18 cellular contexts compared by ENCODE assay signal in the genomic region with DNA sequence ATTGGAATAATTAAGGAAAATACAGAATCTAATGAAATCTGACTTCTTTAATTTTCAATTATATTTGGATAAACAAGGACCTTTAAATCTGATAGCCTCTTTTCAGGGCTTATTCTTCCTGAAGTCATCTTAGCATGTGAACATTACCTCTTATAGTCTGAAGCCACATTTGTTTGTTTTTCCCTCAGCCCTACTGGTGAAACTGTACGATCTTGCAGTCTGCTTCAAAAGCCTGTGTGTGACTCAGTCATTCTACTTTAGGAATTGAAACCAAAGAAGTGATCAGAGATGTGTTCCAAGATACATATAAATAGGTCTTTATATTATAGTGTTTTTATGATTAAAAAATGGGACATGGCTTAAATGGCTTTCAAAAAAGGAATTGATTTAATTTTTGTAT.
DNase-seq lines count a peak whose midpoint lies in the region; ATAC-seq, FAIRE-seq and TF ChIP-seq lines count a peak whose summit lies in the region.
"Had no signal": no experiment of that assay in that cellular context is flagged by ENCODE, and none has a peak within 500 bp of the region (broad histone marks: within the 10 kb centered on the region; RNA-seq: fewer than 3 reads in every experiment).

No MANE protein-coding gene starts in this region.

- TF ChIP-seq CTCF in MCF 10A (IDR thresholded peaks at IDR 0.05; ENCODE audit: unreplicated experiment) (no peak), breast epithelium (IDR thresholded peaks at IDR 0.05) (no peak), astrocyte (IDR thresholded peaks at IDR 0.05; ENCODE audit: insufficient read depth, low read depth, low read length) (no peak), foreskin fibroblast (IDR thresholded peaks at IDR 0.05; ENCODE audit: low read depth, low read length) (no peak), Calu3 (IDR thresholded peaks at IDR 0.05; ENCODE audit: unreplicated experiment) (no peak), neural progenitor cell (IDR thresholded peaks at IDR 0.05) (no peak)

- TF ChIP-seq POLR2A in breast epithelium (IDR thresholded peaks at IDR 0.05) = no peak

- no peak overlapping the region for H3K27ac ChIP-seq in breast epithelium
- H3K27ac ChIP-seq in astrocyte (ENCODE audit: low read depth, low read length) = no peak overlapping the region
- H3K27ac ChIP-seq in neural progenitor cell = no peak overlapping the region
- H3K27ac ChIP-seq: right lobe of liver had no signal

- H3K4me2 ChIP-seq in astrocyte (ENCODE audit: low read length) (no peak overlapping the region), neural progenitor cell (no peak overlapping the region)

- BruUV-seq in MCF 10A (replicated peaks; lab: Mats Ljungman, UMichigan) (no TSS peak), Calu3 (replicated peaks; lab: Mats Ljungman, UMichigan) (no TSS peak)

- H3K4me3 Mint-ChIP-seq in MCF 10A (ENCODE audit: unreplicated experiment) (no peak overlapping the region), astrocyte (ENCODE audit: unreplicated experiment) (no peak overlapping the region), Calu3 (ENCODE audit: low read depth, unreplicated experiment) (no peak overlapping the region), neural progenitor cell (no peak overlapping the region)
- H3K4me3 Mint-ChIP-seq: activated naive CD8-positive, alpha-beta T cell; stimulated activated naive CD8-positive, alpha-beta T cell treated with anti-CD3 and anti-CD28 coated beads, Interleukin-15, Interleukin-2, amounts not matched to agents 100 ng/mL and 50 ng/mL, for 24 hours; T-helper 2 cell treated with Interferon-gamma antibody and Interleukin-4, amounts not matched to agents 5 μg/mL and 100 μg/mL, for 36 hours had no signal

- H3K4me1 Mint-ChIP-seq in MCF 10A (ENCODE audit: insufficient read depth, unreplicated experiment) (no peaks in the 10 kb centered on the region), astrocyte (ENCODE audit: low read depth, unreplicated experiment) (peaks cover 11% of the 10 kb centered on the region), Calu3 (ENCODE audit: low read depth, unreplicated experiment) (no peaks in the 10 kb centered on the region), neural progenitor cell (peaks cover 2% of the 10 kb centered on the region)

- CTCF ChIA-PET in MCF 10A (lab: Yijun Ruan, JAX) = interaction anchor here (3.6 kb wide), 1 partner anchor 243 kb away, joined by 36 read pairs; no protein-coding TSS in a partner anchor
- CTCF ChIA-PET in Calu3 (lab: Charles Lee) = no interaction called here

- H2AFZ ChIP-seq in astrocyte (ENCODE audit: low read depth, low read length) = no peak overlapping the region
- no peak overlapping the region for H2AFZ ChIP-seq in neural progenitor cell (replicated peaks)

- no peaks in the 10 kb centered on the region for H3K27me3 Mint-ChIP-seq in MCF 10A (ENCODE audit: insufficient read depth, unreplicated experiment)
- no peaks in the 10 kb centered on the region for H3K27me3 Mint-ChIP-seq in astrocyte (ENCODE audit: low read depth, unreplicated experiment)
- H3K27me3 Mint-ChIP-seq in Calu3 (ENCODE audit: unreplicated experiment) = no peaks in the 10 kb centered on the region
- no peaks in the 10 kb centered on the region for H3K27me3 Mint-ChIP-seq in neural progenitor cell (ENCODE audit: insufficient read depth, low read depth)
- H3K27me3 Mint-ChIP-seq: activated naive CD8-positive, alpha-beta T cell; stimulated activated naive CD8-positive, alpha-beta T cell treated with anti-CD3 and anti-CD28 coated beads, Interleukin-15, Interleukin-2, amounts not matched to agents 100 ng/mL and 50 ng/mL, for 24 hours had no signal

- H3K9ac ChIP-seq in astrocyte (ENCODE audit: low read length) (no peak overlapping the region), neural progenitor cell (no peak overlapping the region)

- H3K9me3 Mint-ChIP-seq in MCF 10A (ENCODE audit: unreplicated experiment) = no peaks in the 10 kb centered on the region
- no peaks in the 10 kb centered on the region for H3K9me3 Mint-ChIP-seq in astrocyte (ENCODE audit: unreplicated experiment)
- no peaks in the 10 kb centered on the region for H3K9me3 Mint-ChIP-seq in Calu3 (ENCODE audit: low read depth, unreplicated experiment)
- H3K9me3 Mint-ChIP-seq in neural progenitor cell = no peaks in the 10 kb centered on the region
- H3K9me3 Mint-ChIP-seq: stimulated activated naive CD8-positive, alpha-beta T cell treated with anti-CD3 and anti-CD28 coated beads, Interleukin-15, Interleukin-2, amounts not matched to agents 100 ng/mL and 50 ng/mL, for 24 hours; T-helper 2 cell treated with Interferon-gamma antibody and Interleukin-4, amounts not matched to agents 5 μg/mL and 100 μg/mL, for 36 hours had no signal

- H3K4me1 ChIP-seq in breast epithelium (no peaks in the 10 kb centered on the region), astrocyte (ENCODE audit: insufficient read depth, low read length) (no peaks in the 10 kb centered on the region), neural progenitor cell (no peaks in the 10 kb centered on the region)

- DNase-seq in MCF 10A (ENCODE audit: unreplicated experiment) (peak; percentile 2), breast epithelium (ENCODE audit: low spot score in 2 of 2) (no peak), astrocyte (ENCODE audit: low read depth) (peak; percentile 15), foreskin fibroblast (peak; percentile 21 to 63), Calu3 (no peak), neural progenitor cell (ENCODE audit: low spot score) (no peak), germinal center (ENCODE audit: low spot score) (no peak)
- DNase-seq: activated CD8-positive, alpha-beta memory T cell treated with anti-CD3 and anti-CD28 coated beads for 24 hours; DMS79 treated with DMSO at 0.1 percent for 48 hours; NCI-H1930; NCI-H526; right lobe of liver; trophoblast cell had no signal

- H3K36me3 Mint-ChIP-seq in MCF 10A (ENCODE audit: insufficient read depth, unreplicated experiment) (no peaks in the 10 kb centered on the region), astrocyte (ENCODE audit: low read depth, unreplicated experiment) (no peaks in the 10 kb centered on the region), Calu3 (ENCODE audit: insufficient read depth, unreplicated experiment) (no peaks in the 10 kb centered on the region), neural progenitor cell (no peaks in the 10 kb centered on the region)
- H3K36me3 Mint-ChIP-seq: activated naive CD8-positive, alpha-beta T cell had no signal

- no peak for FAIRE-seq in astrocyte (lab: Jason Lieb, UNC)

- H3K9me3 ChIP-seq in breast epithelium = no peaks in the 10 kb centered on the region
- no peaks in the 10 kb centered on the region for H3K9me3 ChIP-seq in astrocyte (ENCODE audit: insufficient read depth, low read depth, low read length)
- H3K9me3 ChIP-seq in neural progenitor cell (ENCODE audit: low read depth) = no peaks in the 10 kb centered on the region
- H3K9me3 ChIP-seq: right lobe of liver had no signal

- intact Hi-C loops in MCF 10A (cut with micrococcal nuclease) = no loop called here
- intact Hi-C loops in breast epithelium (cut with DNase I; ENCODE audit: low total_unique reads) = no loop called here
- intact Hi-C loops in Calu3 (cut with micrococcal nuclease; ENCODE audit: unreplicated experiment) = no loop called here

- H3K4me3 ChIP-seq in breast epithelium (no peak overlapping the region), astrocyte (ENCODE audit: insufficient read depth, low read depth, low read length) (no peak overlapping the region), foreskin fibroblast (ENCODE audit: low read depth in 1 of 2, low read length in 2 of 2) (no peak overlapping the region), neural progenitor cell (no peak overlapping the region)
- H3K4me3 ChIP-seq: right lobe of liver had no signal

- no peaks in the 10 kb centered on the region for H3K36me3 ChIP-seq in breast epithelium
- no peaks in the 10 kb centered on the region for H3K36me3 ChIP-seq in astrocyte (ENCODE audit: insufficient read depth, low read length)
- no peaks in the 10 kb centered on the region for H3K36me3 ChIP-seq in neural progenitor cell
- H3K36me3 ChIP-seq: right lobe of liver had no signal

- H3K27ac Mint-ChIP-seq in MCF 10A (ENCODE audit: low read depth, unreplicated experiment) = no peak overlapping the region
- H3K27ac Mint-ChIP-seq in astrocyte (ENCODE audit: unreplicated experiment) = no peak overlapping the region
- no peak overlapping the region for H3K27ac Mint-ChIP-seq in Calu3 (ENCODE audit: unreplicated experiment)
- no peak overlapping the region for H3K27ac Mint-ChIP-seq in neural progenitor cell
- H3K27ac Mint-ChIP-seq: activated naive CD8-positive, alpha-beta T cell; stimulated activated naive CD8-positive, alpha-beta T cell treated with anti-CD3 and anti-CD28 coated beads, Interleukin-15, Interleukin-2, amounts not matched to agents 100 ng/mL and 50 ng/mL, for 24 hours; T-helper 2 cell treated with Interferon-gamma antibody and Interleukin-4, amounts not matched to agents 5 μg/mL and 100 μg/mL, for 36 hours had no signal

- POLR2A ChIA-PET in MCF 10A (lab: Yijun Ruan, JAX) = no interaction called here

- no peaks in the 10 kb centered on the region for H3K27me3 ChIP-seq in breast epithelium
- no peaks in the 10 kb centered on the region for H3K27me3 ChIP-seq in astrocyte (ENCODE audit: insufficient read depth, low read length)
- no peaks in the 10 kb centered on the region for H3K27me3 ChIP-seq in neural progenitor cell
- H3K27me3 ChIP-seq: right lobe of liver had no signal

- ATAC-seq in HG03159 (IDR thresholded peaks at IDR 0.05; ENCODE audit: unreplicated experiment) = no peak
- ATAC-seq: activated CD4-positive, CD25-positive, alpha-beta regulatory T cell treated with anti-CD3 and anti-CD28 coated beads, Interleukin-2, amount 50 U/mL, for 24 hours; right lobe of liver had no signal

- H3F3A ChIP-seq in neural progenitor cell (ENCODE audit: low read depth) = no peaks in the 10 kb centered on the region

- H4K20me1 ChIP-seq in astrocyte (ENCODE audit: insufficient read depth, low read length) (no peaks in the 10 kb centered on the region), neural progenitor cell (ENCODE audit: low read depth) (no peaks in the 10 kb centered on the region)

- no peaks in the 10 kb centered on the region for H3K79me2 ChIP-seq in astrocyte (ENCODE audit: insufficient read depth, low read length)
- no peaks in the 10 kb centered on the region for H3K79me2 ChIP-seq in neural progenitor cell (ENCODE audit: low read depth)

Comparison
In these comparisons a context has a peak if more than half of its experiments do, and no peak if none do; other contexts are left out.
1. DNase-seq: peak in MCF 10A (single experiment), astrocyte (single experiment) and foreskin fibroblast (2 of 2); none in breast epithelium (0 of 2), Calu3 (single experiment), neural progenitor cell (single experiment) and germinal center (single experiment).